ENCODE assay signal across 15 cellular contexts in the genomic region with DNA sequence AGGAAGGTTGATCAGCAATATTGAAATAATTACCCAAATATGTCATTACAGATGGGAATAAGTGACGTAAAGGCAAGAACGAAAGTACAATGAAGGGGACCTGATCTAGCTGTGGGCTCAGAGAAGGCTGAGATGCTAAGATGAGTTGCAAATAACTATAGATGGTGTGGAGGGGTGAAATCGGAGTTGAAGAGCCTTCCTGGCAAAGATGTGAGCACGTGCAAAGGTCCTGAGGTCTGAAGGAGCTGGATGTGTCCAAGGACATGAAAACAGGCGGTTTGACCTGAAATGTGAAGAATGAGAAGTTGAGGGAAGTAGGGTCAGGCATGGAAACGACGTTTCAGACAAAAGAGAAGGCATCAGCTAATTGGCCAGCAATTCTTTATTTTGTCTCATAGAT.
A peak's percentile ranks its signal among the peaks of the same experiment; 100 is the strongest.
DNase-seq lines count a peak whose midpoint lies in the region; ATAC-seq, FAIRE-seq and TF ChIP-seq lines count a peak whose summit lies in the region.
"Had no signal": no experiment of that assay in that cellular context is flagged by ENCODE, and none has a peak within 500 bp of the region (broad histone marks: within the 10 kb centered on the region; RNA-seq: fewer than 3 reads in every experiment).

No MANE protein-coding gene starts in this region.

- H2BK15ac ChIP-seq in H1 (ENCODE audit: low read length): peak overlapping the region; percentile 55; the same call in 1 of the 2 replicates

- H3K79me2 ChIP-seq in H1 (ENCODE audit: control insufficient read depth in 1 of 2, insufficient read depth in 2 of 2, low read length in 2 of 2): no peaks in the 10 kb centered on the region

- H3K14ac ChIP-seq in H1 (ENCODE audit: insufficient read length): no peak overlapping the region

- TF ChIP-seq POLR2A in H1 (IDR thresholded peaks at IDR 0.05; ENCODE audit: control extremely low read depth in 1 of 2, low read depth in 2 of 2, low read length in 2 of 2) (no peak), spleen (IDR thresholded peaks at IDR 0.05) (no peak)

- H2BK12ac ChIP-seq in H1 (ENCODE audit: low read depth, low read length): peak overlapping the region; percentile 42; the same call in 1 of the 2 replicates

- H3K36me3 ChIP-seq in Panc1 (ENCODE audit: control insufficient read depth, insufficient read depth, low read length): no peaks in the 10 kb centered on the region
- no peaks in the 10 kb centered on the region for H3K36me3 ChIP-seq in H1 (ENCODE audit: control insufficient read depth in 2 of 4, insufficient read depth in 4 of 4, low read length in 3 of 4)
- H3K36me3 ChIP-seq in spleen: no peaks in the 10 kb centered on the region

- no peak overlapping the region for H2BK120ac ChIP-seq in H1 (replicated peaks; ENCODE audit: low read depth, low read length)

- H3K18ac ChIP-seq in H1 (ENCODE audit: extremely low read depth, low read length): no peak overlapping the region

- H3K4me3 Mint-ChIP-seq in Calu3 (ENCODE audit: low read depth, unreplicated experiment): no peak overlapping the region
- H3K4me3 Mint-ChIP-seq: CD4-positive, CD25-positive, alpha-beta regulatory T cell; GM23338; H9 had no signal

- no peak overlapping the region for H2AFZ ChIP-seq in H1 (ENCODE audit: low read length)
- H2AFZ ChIP-seq: GM23338 had no signal

- H2BK20ac ChIP-seq in H1 (ENCODE audit: low read length): no peak overlapping the region

- H3K27me3 ChIP-seq in Panc1 (ENCODE audit: control insufficient read depth, insufficient read depth, low read length) (no peaks in the 10 kb centered on the region), H1 (replicated peaks in 1 of 4; ENCODE audit: control insufficient read depth in 3 of 4, extremely low read depth in 1 of 4, insufficient read depth in 3 of 4, low read length in 3 of 4) (no peaks in the 10 kb centered on the region), spleen (replicated peaks in 1 of 7) (peaks cover 0 to 7% (median 0%) of the 10 kb centered on the region in 7 donors)

- no peak for TF ChIP-seq EP300 in H1 (IDR thresholded peaks at IDR 0.05; ENCODE audit: borderline replicate concordance in 1 of 2, low read depth in 2 of 2, low read length in 2 of 2)

- no peak overlapping the region for H2AK5ac ChIP-seq in H1 (ENCODE audit: low read depth, low read length)

- in situ Hi-C loops in Panc1 (cut with HindIII; ENCODE audit: low pct_unique_long_range_greater_than_20kb, low sequenced_read_pairs): no loop called here

- BruUV-seq in Calu3 (replicated peaks; lab: Mats Ljungman, UMichigan) (no TSS peak), Panc1 (replicated peaks; lab: Mats Ljungman, UMichigan) (no TSS peak)

- H3K4me1 Mint-ChIP-seq in Calu3 (ENCODE audit: low read depth, unreplicated experiment): peaks cover 35% of the 10 kb centered on the region

- H3K27ac ChIP-seq in Panc1 (ENCODE audit: low read length): peak overlapping the region; percentile 97
- H3K27ac ChIP-seq in H1 (ENCODE audit: low read depth, low read length): no peak overlapping the region
- no peak overlapping the region for H3K27ac ChIP-seq in spleen

- no peak overlapping the region for H4K5ac ChIP-seq in H1 (ENCODE audit: insufficient read length, low read depth, low read length)

- DNase-seq in Calu3 (no peak), Panc1 (ENCODE audit: low read depth, low spot score) (no peak), H1 (ENCODE audit: low read depth in 1 of 2, low spot score in 2 of 2) (no peak), spleen (peak; percentile 1), EL (no peak)
- DNase-seq in stimulated activated CD4-positive, alpha-beta T cell treated with anti-CD3 and anti-CD28 coated beads, Interleukin-4, amount 100 ng/mL, for 1 hour: no peak
- DNase-seq in activated CD4-positive, alpha-beta T cell treated with anti-CD3 and anti-CD28 coated beads, Interleukin-2, amount 50 U/mL, for 4 hours: no peak
- DNase-seq: CD4-positive, CD25-positive, alpha-beta regulatory T cell; DMS 273 treated with DMSO at 0.1 percent for 48 hours; DMS79; H9 had no signal

- 0 out of 2 replicates have a peak overlapping the region, but pooled peaks have one; percentile 31 for H2BK5ac ChIP-seq in H1 (ENCODE audit: low read depth, low read length)

- H3K4me1 ChIP-seq in Panc1 (ENCODE audit: control insufficient read depth, insufficient read depth, low read length) (peaks cover 40% of the 10 kb centered on the region), H1 (replicated peaks in 1 of 4; ENCODE audit: control insufficient read depth in 3 of 4, insufficient read depth in 4 of 4, low read length in 3 of 4) (peaks cover 3 to 10% (median 4%) of the 10 kb centered on the region in 4 experiments), spleen (peaks cover 0 to 8% (median 0%) of the 10 kb centered on the region in 6 donors)

- H4K20me1 ChIP-seq in H1 (replicated peaks in 1 of 2; ENCODE audit: control insufficient read depth in 1 of 2, insufficient read depth in 2 of 2, low read length in 2 of 2): no peaks in the 10 kb centered on the region

- H3K9me3 ChIP-seq in Panc1 (ENCODE audit: control insufficient read depth, insufficient read depth, low read depth, low read length): no peaks in the 10 kb centered on the region
- no peaks in the 10 kb centered on the region for H3K9me3 ChIP-seq in H1 (ENCODE audit: insufficient read depth in 2 of 2, low read depth in 1 of 2, low read length in 1 of 2)
- H3K9me3 ChIP-seq in spleen: no peaks in the 10 kb centered on the region

- peak overlapping the region; percentile 60 for H3K4ac ChIP-seq in H1 (replicated peaks; ENCODE audit: insufficient read length, low read depth, low read length)

- TF ChIP-seq RAD21 in H1 (IDR thresholded peaks at IDR 0.05 in 1 of 2, conservative IDR thresholded peaks at IDR 0.05 in 1 of 2; ENCODE audit: low read depth in 2 of 2, low read length in 2 of 2): no peak

- no peak overlapping the region for H3K4me3 ChIP-seq in Panc1 (ENCODE audit: low read depth in 2 of 2, low read length in 2 of 2)
- no peak overlapping the region for H3K4me3 ChIP-seq in H1 (ENCODE audit: extremely low read depth in 1 of 4, insufficient read depth in 2 of 4, low read depth in 3 of 4, low read length in 4 of 4)
- no peak overlapping the region for H3K4me3 ChIP-seq in spleen
- H3K4me3 ChIP-seq: GM23338 had no signal

- H3K9me3 Mint-ChIP-seq in Calu3 (ENCODE audit: low read depth, unreplicated experiment): peaks cover 3% of the 10 kb centered on the region
- H3K9me3 Mint-ChIP-seq: CD4-positive, CD25-positive, alpha-beta regulatory T cell had no signal

- H3K36me3 Mint-ChIP-seq in Calu3 (ENCODE audit: insufficient read depth, unreplicated experiment): peaks cover 17% of the 10 kb centered on the region
- H3K36me3 Mint-ChIP-seq: CD4-positive, CD25-positive, alpha-beta regulatory T cell had no signal

- no peaks in the 10 kb centered on the region for H3K23me2 ChIP-seq in H1 (ENCODE audit: low read depth, low read length)

- no peak overlapping the region for H3K4me2 ChIP-seq in H1 (ENCODE audit: insufficient read depth in 1 of 2, low read depth in 2 of 2, low read length in 2 of 2)
- H3K4me2 ChIP-seq: GM23338 had no signal

- H3K23ac ChIP-seq in H1 (ENCODE audit: insufficient read length): no peak overlapping the region

- H3K56ac ChIP-seq in H1 (replicated peaks; ENCODE audit: insufficient read length, low read depth, low read length): no peak overlapping the region

- TF ChIP-seq CTCF in Calu3 (IDR thresholded peaks at IDR 0.05; ENCODE audit: unreplicated experiment) (no peak), Panc1 (IDR thresholded peaks at IDR 0.05) (no peak), H1 (IDR thresholded peaks at IDR 0.05; ENCODE audit: control extremely low read depth in 1 of 3, insufficient read depth in 1 of 3, low read depth in 1 of 3, low read length in 3 of 3) (no peak), spleen (IDR thresholded peaks at IDR 0.05 in 8 of 11, conservative IDR thresholded peaks at IDR 0.05 in 3 of 11) (no peak)

- FAIRE-seq in H1 (lab: Jason Lieb, UNC): no peak
- FAIRE-seq: A204.1, G401.6, GM12891 had no signal

- H3K27ac Mint-ChIP-seq in Calu3 (ENCODE audit: unreplicated experiment): peak overlapping the region; percentile 28
- H3K27ac Mint-ChIP-seq: CD4-positive, CD25-positive, alpha-beta regulatory T cell; GM23338; H9 had no signal

- no peaks in the 10 kb centered on the region for H3K79me1 ChIP-seq in H1 (ENCODE audit: low read depth, low read length)

- 95% methylated on average over 7 of the region's 7 CpGs; no CpG with 5 or more reads in 1 of the 2 experiments for WGBS in H1 (ENCODE audit: extremely low coverage in 1 of 2, insufficient coverage in 1 of 2, insufficient read length in 1 of 2, insufficient replicate concordance in 2 of 2, low coverage in 1 of 2, low lambda C conversion rate in 2 of 2, missing lambda C conversion rate in 1 of 2), 2 experiments
- WGBS in spleen, 5 donors: 85 to 97% (median 88%) methylated on average over 7 of the region's 7 CpGs

- no peak overlapping the region for H4K8ac ChIP-seq in H1 (ENCODE audit: extremely low read depth, insufficient read depth, low read length)

- no peak for ATAC-seq in Panc1
- ATAC-seq: GM23338 had no signal

- H3K27me3 Mint-ChIP-seq in Calu3 (ENCODE audit: unreplicated experiment): no peaks in the 10 kb centered on the region

- H4K91ac ChIP-seq in H1 (replicated peaks; ENCODE audit: insufficient read length, low read length): no peak overlapping the region

- CTCF ChIA-PET in Calu3 (lab: Charles Lee) (no interaction called here), Panc1 (lab: Charles Lee) (no interaction called here), H1 (lab: Charles Lee; ENCODE audit: partially characterized antibody) (interaction anchor here (1.8 to 2.0 kb wide), 2 partner anchors 60 to 225 kb away, joined by 4 to 7 read pairs; no protein-coding TSS in a partner anchor)

- POLR2A ChIA-PET in Panc1 (lab: Charles Lee) (no interaction called here), H1 (lab: Charles Lee; ENCODE audit: partially characterized antibody) (no interaction called here)

- no peak overlapping the region for H3K9ac ChIP-seq in H1 (replicated peaks in 1 of 4; ENCODE audit: extremely low read depth in 1 of 4, low read depth in 3 of 4, low read length in 3 of 4)

- intact Hi-C loops in Calu3 (cut with micrococcal nuclease; ENCODE audit: unreplicated experiment) (loop anchor here (5.0 to 10.0 kb wide), 4 partner anchors 54 to 229 kb away; a partner anchor contains a TSS), Panc1 (cut with micrococcal nuclease; ENCODE audit: unreplicated experiment) (no loop called here), spleen (cut with DNase I; ENCODE audit: low total_unique reads) (no loop called here)

TF ChIP-seq in H1, 55 proteins besides CTCF, POLR2A, EP300 and RAD21:
- TF ChIP-seq KDM1A (IDR thresholded peaks at IDR 0.05; ENCODE audit: borderline replicate concordance, low read length): peak; percentile 82
- no peak for TF ChIP-seq KDM5A (IDR thresholded peaks at IDR 0.05; ENCODE audit: low read length)
- TF ChIP-seq RFX5 (IDR thresholded peaks at IDR 0.05; ENCODE audit: borderline replicate concordance, low read depth, low read length): no peak
